1 cellular context compared by ENCODE assay signal in the genomic region with DNA sequence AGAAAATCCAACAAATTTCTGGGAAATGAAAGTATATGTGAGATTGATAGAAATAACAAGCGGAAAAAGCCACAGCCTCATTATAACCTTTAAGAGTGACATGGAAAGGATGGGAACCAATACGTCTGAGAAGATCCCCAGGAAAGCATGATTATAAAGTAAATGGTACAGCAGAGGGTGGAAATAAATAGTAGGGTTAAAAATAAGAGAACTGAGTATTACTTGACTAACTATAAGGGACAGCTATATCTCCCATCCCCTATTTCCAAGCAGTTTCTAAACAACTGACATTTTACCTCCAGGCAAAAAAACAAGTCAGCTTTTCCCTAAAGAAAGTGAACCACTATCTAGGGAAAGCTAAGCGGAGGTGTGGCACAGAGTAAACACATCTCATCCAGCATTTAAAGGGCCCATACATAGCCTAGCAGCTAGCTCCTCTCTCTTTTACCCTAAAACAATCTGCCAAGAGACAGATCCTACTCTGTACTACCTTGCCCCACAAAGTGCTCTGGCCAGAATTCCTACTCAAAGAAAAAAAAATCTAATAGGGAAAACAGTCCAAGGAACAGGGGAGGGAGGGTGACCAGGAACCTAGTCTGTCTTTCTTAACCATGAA.
TF ChIP-seq lines count a peak whose summit lies in the region.

No MANE protein-coding gene starts in this region.

TF ChIP-seq in SK-N-SH treated with all-trans-retinoic acid at 6 μM for 48 hours, 23 proteins besides CTCF, POLR2A, EP300 and RAD21 (continued from another document):
- TF ChIP-seq CSDC2 (CRISPR knock-in tag; IDR thresholded peaks at IDR 0.05): no peak
